19 cellular contexts compared by ENCODE assay signal in genomic region chrX:63746715-63747114, GRCh38. TPM values are rescaled to one million over a fixed set of nuclear protein-coding genes. Genes with fewer than 3 reads are reported as not detected.
A peak's percentile ranks its signal among the peaks of the same experiment; 100 is the strongest.
DNase-seq lines count a peak whose midpoint lies in the region; ATAC-seq and TF ChIP-seq lines count a peak whose summit lies in the region.
"Had no signal": no experiment of that assay in that cellular context is flagged by ENCODE, and none has a peak within 500 bp of the region (broad histone marks: within the 10 kb centered on the region; RNA-seq: fewer than 3 reads in every experiment).

No MANE protein-coding gene starts in this region.

- intact Hi-C loops in left ventricle myocardium inferior (cut with micrococcal nuclease) (no loop called here), Right ventricle myocardium inferior (cut with DNase I) (no loop called here), adrenal gland (cut with DNase I) (no loop called here)

- no peaks in the 10 kb centered on the region for H3K9me3 ChIP-seq in left ventricle myocardium inferior (replicated peaks)
- no peaks in the 10 kb centered on the region for H3K9me3 ChIP-seq in adrenal gland (replicated peaks in 1 of 3)
- H3K9me3 ChIP-seq: left lung, SJCRH30, spleen, vagina had no signal

- no peaks in the 10 kb centered on the region for H3K36me3 Mint-ChIP-seq in central memory CD8-positive, alpha-beta T cell (ENCODE audit: insufficient read depth)

- H3K27me3 Mint-ChIP-seq in central memory CD8-positive, alpha-beta T cell, result no peaks in the 10 kb centered on the region
- H3K27me3 Mint-ChIP-seq: progenitor cell of endocrine pancreas had no signal

- H3K4me1 Mint-ChIP-seq in central memory CD8-positive, alpha-beta T cell, result peaks cover 76% of the 10 kb centered on the region

- H3K4me1 ChIP-seq in left ventricle myocardium inferior (peaks cover 82% of the 10 kb centered on the region), adrenal gland (replicated peaks in 1 of 2) (no peaks in the 10 kb centered on the region)
- H3K4me1 ChIP-seq: left lung, SJCRH30 had no signal

- H3K27ac Mint-ChIP-seq in central memory CD8-positive, alpha-beta T cell (ENCODE audit: low read depth), result peak overlapping the region; percentile 81
- H3K27ac Mint-ChIP-seq: endodermal cell, progenitor cell of endocrine pancreas had no signal

- H3K4me3 ChIP-seq in left ventricle myocardium inferior (no peak overlapping the region), adrenal gland (no peak overlapping the region)
- H3K4me3 ChIP-seq: cardiac muscle cell, left lung, SJCRH30, spleen, vagina had no signal

- H3K9me3 Mint-ChIP-seq in central memory CD8-positive, alpha-beta T cell, result no peaks in the 10 kb centered on the region

- ATAC-seq in Right ventricle myocardium inferior, result no peak
- ATAC-seq in HG03066 (IDR thresholded peaks at IDR 0.05; ENCODE audit: low read depth, unreplicated experiment), result peak; percentile 6
- peak; percentile 12 for ATAC-seq in central memory CD8-positive, alpha-beta T cell (replicated peaks; ENCODE audit: extremely low read depth, poor library complexity, severe bottlenecking)
- ATAC-seq in GM21447 (IDR thresholded peaks at IDR 0.05; ENCODE audit: unreplicated experiment), result no peak

- no peak for DNase-seq in left ventricle myocardium inferior
- DNase-seq in Right ventricle myocardium inferior (ENCODE audit: missing footprints), result no peak
- no peak for DNase-seq in central memory CD8-positive, alpha-beta T cell (ENCODE audit: low spot score in 2 of 2)
- no peak for DNase-seq in NK-92 treated with Interleukin-12 subunit alpha and Interleukin-12 subunit beta, amount 100 ng/mL, for 24 hours (lab: John Stamatoyannopoulos, UW)
- no peak for DNase-seq in adrenal gland
- DNase-seq in activated CD4-positive, alpha-beta T cell treated with anti-CD3 and anti-CD28 coated beads, Interleukin-2, amount 50 U/mL, for 4 hours, result no peak
- DNase-seq: activated naive CD4-positive, alpha-beta T cell; endodermal cell; H7; left lung; NCI-H1694 treated with DMSO at 0.1 percent for 48 hours; NCI-H510A; SJCRH30; spleen had no signal

- no peak overlapping the region for H3K4me3 Mint-ChIP-seq in central memory CD8-positive, alpha-beta T cell
- H3K4me3 Mint-ChIP-seq: endodermal cell had no signal

- no peak for TF ChIP-seq POLR2A in adrenal gland (IDR thresholded peaks at IDR 0.05)

- H3K27ac ChIP-seq in left ventricle myocardium inferior (replicated peaks) (peak overlapping the region; percentile 69), adrenal gland (no peak overlapping the region)
- H3K27ac ChIP-seq: cardiac muscle cell, left lung, SJCRH30, vagina had no signal

- 57 to 78% (median 74%) methylated on average over 1 to 3 of the region's 3 CpGs for WGBS in adrenal gland, 4 donors

- TF ChIP-seq CTCF in left ventricle myocardium inferior (IDR thresholded peaks at IDR 0.05; ENCODE audit: borderline replicate concordance), result no peak
- TF ChIP-seq CTCF in adrenal gland (IDR thresholded peaks at IDR 0.05), result no peak

- no peaks in the 10 kb centered on the region for H3K36me3 ChIP-seq in left ventricle myocardium inferior
- no peaks in the 10 kb centered on the region for H3K36me3 ChIP-seq in adrenal gland (replicated peaks in 1 of 2)
- H3K36me3 ChIP-seq: cardiac muscle cell, SJCRH30, spleen, vagina had no signal

- H3K27me3 ChIP-seq in left ventricle myocardium inferior (ENCODE audit: low read depth) (no peaks in the 10 kb centered on the region), adrenal gland (no peaks in the 10 kb centered on the region)
- H3K27me3 ChIP-seq: cardiac muscle cell, left lung, SJCRH30, spleen, vagina had no signal

RNA-seq across cellular contexts. Expression of gene ARHGEF9, which starts 38.3 kb away (rescaled TPM):
- total RNA-seq in left ventricle myocardium inferior (48.1 TPM), Right ventricle myocardium inferior (38.0 TPM), adrenal gland (10 to 100 TPM; 13.8 to 49.6 (median 26.3) TPM)
- 10 to 100 TPM; 30.5 to 54.4 (median 31.6) TPM for polyA plus RNA-seq in adrenal gland

Comparison
In these comparisons a context has a peak if more than half of its experiments do, and no peak if none do; other contexts are left out.
1. ATAC-seq: peak in HG03066 (single experiment) and central memory CD8-positive, alpha-beta T cell (single experiment); none in Right ventricle myocardium inferior (single experiment) and GM21447 (single experiment).